In the genomic region with DNA sequence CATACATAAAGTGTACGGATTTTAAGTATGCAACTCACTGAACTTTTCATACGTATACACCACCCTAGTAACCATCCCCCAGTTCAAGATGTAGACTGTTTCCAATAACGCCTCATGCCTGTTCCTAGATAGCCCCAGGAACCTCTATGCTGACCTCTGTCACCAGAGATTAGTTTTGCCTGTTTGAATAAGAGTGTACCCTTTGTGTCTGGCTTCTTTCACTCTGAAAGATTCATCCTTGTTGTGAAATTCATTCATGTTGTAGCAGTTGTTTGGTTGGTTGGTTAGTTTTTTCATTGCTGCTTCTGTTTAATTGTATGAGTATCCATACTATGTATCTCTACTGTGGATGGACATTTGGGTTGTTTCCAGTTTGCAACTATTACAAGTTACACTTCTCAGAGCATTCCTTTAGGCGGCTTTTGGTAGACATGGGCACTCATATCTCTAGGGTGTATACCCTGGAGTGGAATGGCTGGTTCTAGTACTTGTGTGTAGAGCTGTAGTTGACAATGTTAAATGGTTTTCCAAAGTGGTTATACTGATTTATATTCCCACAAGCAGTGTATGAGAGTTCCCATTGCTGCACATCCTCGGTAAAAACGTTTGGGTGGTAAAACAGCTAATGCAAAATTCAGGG, we compare ENCODE assay signal across 8 cellular contexts. TPM values are rescaled to one million over a fixed set of nuclear protein-coding genes. Genes with fewer than 3 reads are reported as not detected.
A peak's percentile ranks its signal among the peaks of the same experiment; 100 is the strongest.
DNase-seq lines count a peak whose midpoint lies in the region; ATAC-seq, FAIRE-seq and TF ChIP-seq lines count a peak whose summit lies in the region.

No MANE protein-coding gene starts in this region.

- H3K79me2 ChIP-seq in endothelial cell of umbilical vein (ENCODE audit: control insufficient read depth, insufficient read depth, low read length), result peaks cover 29% of the 10 kb centered on the region

- no peaks in the 10 kb centered on the region for H3K27me3 ChIP-seq in cardiac muscle cell
- H3K27me3 ChIP-seq in SJSA1 (replicated peaks), result no peaks in the 10 kb centered on the region
- H3K27me3 ChIP-seq in endothelial cell of umbilical vein (ENCODE audit: control insufficient read depth in 2 of 2, insufficient read depth in 2 of 2, low read length in 2 of 2), result no peaks in the 10 kb centered on the region
- H3K27me3 ChIP-seq in gastrocnemius medialis, result no peaks in the 10 kb centered on the region

- H3K4me2 ChIP-seq in endothelial cell of umbilical vein (ENCODE audit: insufficient read depth, low read length), result peak overlapping the region; percentile 83

- DNase-seq in cardiac muscle cell (ENCODE audit: low read depth in 1 of 2, low spot score in 1 of 2) (peak; percentile 17 to 59), left cardiac atrium (no peak), SJSA1 (ENCODE audit: low read depth in 1 of 2, low spot score in 2 of 2) (peak in 1 of 2 experiments; percentile 29), endothelial cell of umbilical vein (ENCODE audit: low read depth, low spot score) (peak; percentile 1), gastrocnemius medialis (no peak), amniotic stem cell (lab: John Stamatoyannopoulos, UW) (no peak), anterior cingulate cortex (lab: John Stamatoyannopoulos, UW) (no peak)

- TF ChIP-seq POLR2A in endothelial cell of umbilical vein (IDR thresholded peaks at IDR 0.05; ENCODE audit: low read depth, low read length), result no peak
- no peak for TF ChIP-seq POLR2A in gastrocnemius medialis (IDR thresholded peaks at IDR 0.05)

- no peak for TF ChIP-seq CTCF in cardiac muscle cell (IDR thresholded peaks at IDR 0.05; ENCODE audit: low read depth, low read length)
- no peak for TF ChIP-seq CTCF in endothelial cell of umbilical vein (IDR thresholded peaks at IDR 0.05; ENCODE audit: extremely low read depth in 1 of 2, insufficient read depth in 1 of 2, low read depth in 1 of 2, low read length in 2 of 2)
- no peak for TF ChIP-seq CTCF in gastrocnemius medialis (IDR thresholded peaks at IDR 0.05 in 4 of 5, conservative IDR thresholded peaks at IDR 0.05 in 1 of 5)

- H2AFZ ChIP-seq in endothelial cell of umbilical vein (ENCODE audit: low read depth, low read length), result peak overlapping the region; percentile 23

- H3K36me3 ChIP-seq in cardiac muscle cell (no peaks in the 10 kb centered on the region), SJSA1 (peaks cover 5% of the 10 kb centered on the region; the same call in 1 of the 2 replicates), endothelial cell of umbilical vein (ENCODE audit: control insufficient read depth in 2 of 2, extremely low read depth in 1 of 2, insufficient read depth in 2 of 2, low read length in 2 of 2) (no peaks in the 10 kb centered on the region), gastrocnemius medialis (no peaks in the 10 kb centered on the region)

- no peak for FAIRE-seq in endothelial cell of umbilical vein (lab: Jason Lieb, UNC)

- ATAC-seq in left cardiac atrium (no peak), gastrocnemius medialis (no peak), GM19397 (IDR thresholded peaks at IDR 0.05; ENCODE audit: unreplicated experiment) (no peak)

- no peaks in the 10 kb centered on the region for H4K20me1 ChIP-seq in endothelial cell of umbilical vein (replicated peaks; ENCODE audit: control insufficient read depth, extremely low read depth, insufficient read depth, low read length)

- H3K4me1 ChIP-seq in cardiac muscle cell (ENCODE audit: low read depth) (peaks cover 31% of the 10 kb centered on the region), SJSA1 (replicated peaks) (peaks cover 32% of the 10 kb centered on the region), endothelial cell of umbilical vein (ENCODE audit: control insufficient read depth, extremely low read depth, insufficient read depth, low read length) (peaks cover 20% of the 10 kb centered on the region), gastrocnemius medialis (peaks cover 14 to 15% of the 10 kb centered on the region in 2 donors)

- CTCF ChIA-PET in endothelial cell of umbilical vein (lab: Charles Lee), result interaction anchor here (0.6 to 6.0 kb wide), 55 partner anchors 9 to 1259 kb away, joined by 3 to 96 read pairs (median 5); a partner anchor contains a TSS

- H3K9ac ChIP-seq in endothelial cell of umbilical vein (replicated peaks; ENCODE audit: extremely low read depth, insufficient read depth, low read length), result peak overlapping the region; percentile 96

- TSS peak; percentile 25 for BruUV-seq in endothelial cell of umbilical vein (replicated peaks; lab: Mats Ljungman, UMichigan)

- no peaks in the 10 kb centered on the region for H3K9me1 ChIP-seq in endothelial cell of umbilical vein (replicated peaks; ENCODE audit: control insufficient read depth, extremely low read depth, insufficient read depth, low read length)

- dilution Hi-C loops in endothelial cell of umbilical vein (cut with MboI; ENCODE audit: extremely low pct_ligation_motif_present, low sequenced_read_pairs), result no loop called here

- POLR2A ChIA-PET in endothelial cell of umbilical vein (lab: Charles Lee), result interaction anchor here (1.4 kb wide), 1 partner anchor 914 kb away, joined by 3 read pairs; no protein-coding TSS in a partner anchor

- H3K9me3 ChIP-seq in cardiac muscle cell (ENCODE audit: low read depth) (no peaks in the 10 kb centered on the region), SJSA1 (replicated peaks) (no peaks in the 10 kb centered on the region), endothelial cell of umbilical vein (replicated peaks; ENCODE audit: control insufficient read depth, insufficient read depth, low read length) (no peaks in the 10 kb centered on the region), gastrocnemius medialis (no peaks in the 10 kb centered on the region)

- intact Hi-C loops in left cardiac atrium (cut with DNase I), result loop anchor here (5.0 kb wide), 3 partner anchors 829 to 934 kb away; no protein-coding TSS in a partner anchor
- intact Hi-C loops in endothelial cell of umbilical vein (cut with micrococcal nuclease), result loop anchor here (2.0 to 10.0 kb wide), 4 partner anchors 104 to 914 kb away; a partner anchor contains a TSS
- intact Hi-C loops in gastrocnemius medialis (cut with DNase I; ENCODE audit: low total_unique reads), result loop anchor here (2.0 to 5.0 kb wide), 4 partner anchors 379 to 934 kb away; a partner anchor contains a TSS

- in situ Hi-C loops in gastrocnemius medialis (cut with MboI; ENCODE audit: low sequenced_read_pairs in 4 of 4), result loop anchor here in 3 of 4 donors (25.0 kb wide), 2 partner anchors 924 to 949 kb away; a partner anchor contains a TSS

- H3K4me3 ChIP-seq in cardiac muscle cell, result peak overlapping the region; percentile 66
- peak overlapping the region; percentile 70 for H3K4me3 ChIP-seq in SJSA1
- H3K4me3 ChIP-seq in endothelial cell of umbilical vein (replicated peaks in 1 of 3; ENCODE audit: insufficient read depth in 1 of 3, low read depth in 1 of 3, low read length in 3 of 3), result peak overlapping the region in 1 of 3 experiments; percentile 87
- peak overlapping the region in 3 of 4 donors; percentile 73 to 90 (median 87) for H3K4me3 ChIP-seq in gastrocnemius medialis

- H3K27ac ChIP-seq in cardiac muscle cell, result peak overlapping the region; percentile 47
- no peak overlapping the region for H3K27ac ChIP-seq in SJSA1
- H3K27ac ChIP-seq in endothelial cell of umbilical vein (ENCODE audit: insufficient read depth, low read depth, low read length), result no peak overlapping the region
- peak overlapping the region in 3 of 4 donors; percentile 81 to 82 (median 81) for H3K27ac ChIP-seq in gastrocnemius medialis

TF ChIP-seq in endothelial cell of umbilical vein, 7 proteins besides CTCF, POLR2A, EP300 and RAD21:
- no peak for TF ChIP-seq EZH2 (IDR thresholded peaks at IDR 0.05; ENCODE audit: borderline replicate concordance, low read depth, low read length, severe bottlenecking)
- TF ChIP-seq GATA2 (IDR thresholded peaks at IDR 0.05; ENCODE audit: insufficient read depth, insufficient read length, low read depth, low read length), result no peak
- TF ChIP-seq POLR2AphosphoS5 (IDR thresholded peaks at IDR 0.05; ENCODE audit: insufficient read depth, low read depth, low read length), result no peak
- TF ChIP-seq FOS (IDR thresholded peaks at IDR 0.05; ENCODE audit: borderline replicate concordance, insufficient read depth, low read length), result no peak
- TF ChIP-seq JUN (IDR thresholded peaks at IDR 0.05; ENCODE audit: borderline replicate concordance, insufficient read depth, insufficient read length, low read depth), result no peak
- no peak for TF ChIP-seq MYC (IDR thresholded peaks at IDR 0.05; ENCODE audit: low read depth, low read length)
- TF ChIP-seq, protein P1, sequence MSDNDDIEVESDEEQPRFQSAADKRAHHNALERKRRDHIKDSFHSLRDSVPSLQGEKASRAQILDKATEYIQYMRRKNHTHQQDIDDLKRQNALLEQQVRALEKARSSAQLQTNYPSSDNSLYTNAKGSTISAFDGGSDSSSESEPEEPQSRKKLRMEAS (IDR thresholded peaks at IDR 0.05; ENCODE audit: insufficient read depth, insufficient read length), result no peak

RNA-seq across cellular contexts. Expression of a gene that starts 1.6 kb away (rescaled TPM):
- total RNA-seq in cardiac muscle cell (27.5 and 29.2 TPM in 2 replicates), left cardiac atrium (10 to 100 TPM; 40.7 to 42.8 TPM), endothelial cell of umbilical vein (24.4 and 25.1 TPM in 2 replicates), gastrocnemius medialis (10 to 100 TPM in 3 of 4 donors, 1 to 10 TPM in 1; 9.3 to 24.7 (median 11.1) TPM)
- polyA plus RNA-seq in cardiac muscle cell (21.1 and 33.1 TPM in 2 replicates), endothelial cell of umbilical vein (8.9 TPM in 2 replicates)
- total RNA-seq in SJSA1 (2014; rRNA removed; shearing (Covaris generic)), result 40.9 and 54.3 TPM in 2 replicates
- polyA plus RNA-seq in endothelial cell of umbilical vein (2011; cell fraction: cytosol; rRNA removed), result 14.2 and 15.8 TPM in 2 replicates
- polyA plus RNA-seq in endothelial cell of umbilical vein (2011; cell fraction: nucleus; rRNA removed), result 16.7 and 28.0 TPM in 2 replicates
- polyA plus RNA-seq in endothelial cell of umbilical vein (2012), result 15.5 and 37.3 TPM in 2 replicates
- 12.6 and 14.8 TPM in 2 replicates for polyA minus RNA-seq in endothelial cell of umbilical vein
- 20.7 TPM for polyA minus RNA-seq in endothelial cell of umbilical vein (2011; cell fraction: cytosol; rRNA and poly(A)+ RNA removed)
- 37.7 and 55.6 TPM in 2 replicates for polyA minus RNA-seq in endothelial cell of umbilical vein (2011; cell fraction: nucleus; rRNA and poly(A)+ RNA removed)

Comparison
In these comparisons a context has a peak if more than half of its experiments do, and no peak if none do; other contexts are left out.
1. DNase-seq: peak in cardiac muscle cell (2 of 2) and endothelial cell of umbilical vein (single experiment); none in left cardiac atrium (single experiment), gastrocnemius medialis (0 of 2), amniotic stem cell (single experiment) and anterior cingulate cortex (0 of 58).
2. H3K27ac ChIP-seq: peak in cardiac muscle cell (single experiment) and gastrocnemius medialis (3 of 4); none in SJSA1 (single experiment) and endothelial cell of umbilical vein (single experiment).